In genomic region chr3:49511631-49512030, GRCh38 we compare ENCODE assay signal across 27 cellular contexts. TPM values are rescaled to one million over a fixed set of nuclear protein-coding genes. Genes with fewer than 3 reads are reported as not detected.
A peak's percentile ranks its signal among the peaks of the same experiment; 100 is the strongest.
DNase-seq lines count a peak whose midpoint lies in the region; FAIRE-seq and TF ChIP-seq lines count a peak whose summit lies in the region.
"Had no signal": no experiment of that assay in that cellular context is flagged by ENCODE, and none has a peak within 500 bp of the region (broad histone marks: within the 10 kb centered on the region; RNA-seq: fewer than 3 reads in every experiment).

No MANE protein-coding gene starts in this region.

- TF ChIP-seq CTCF in sigmoid colon (IDR thresholded peaks at IDR 0.05) (no peak), transverse colon (IDR thresholded peaks at IDR 0.05) (no peak)

- intact Hi-C loops in sigmoid colon (cut with DNase I): loop anchor here (5.0 kb wide), 1 partner anchor 39 kb away; the partner anchor contains the start of gene DAG1
- intact Hi-C loops in transverse colon (cut with DNase I; ENCODE audit: low total_unique reads): no loop called here

- H3K9me3 ChIP-seq in sigmoid colon (no peaks in the 10 kb centered on the region), transverse colon (no peaks in the 10 kb centered on the region)
- H3K9me3 ChIP-seq: BE2C, BLaER1 had no signal

- TF ChIP-seq POLR2A in sigmoid colon (IDR thresholded peaks at IDR 0.05) (no peak), transverse colon (IDR thresholded peaks at IDR 0.05) (no peak)

- H3K4me1 ChIP-seq in sigmoid colon: peaks cover 0 to 57% (median 42%) of the 10 kb centered on the region in 4 donors
- H3K4me1 ChIP-seq in transverse colon: peaks cover 0 to 9% (median 2%) of the 10 kb centered on the region in 4 donors
- H3K4me1 ChIP-seq: BE2C, BLaER1 had no signal

- peaks cover 0 to 44% (median 8%) of the 10 kb centered on the region in 4 donors for H3K36me3 ChIP-seq in sigmoid colon
- peaks cover 0 to 25% (median 9%) of the 10 kb centered on the region in 4 donors for H3K36me3 ChIP-seq in transverse colon
- H3K36me3 ChIP-seq: BE2C had no signal

- H3K4me3 ChIP-seq in sigmoid colon (no peak overlapping the region), transverse colon (no peak overlapping the region)
- H3K4me3 ChIP-seq: BLaER1, GM12878 had no signal

- in situ Hi-C loops in transverse colon (cut with MboI; ENCODE audit: low pct_ligation_motif_present in 1 of 4, low pct_unique_long_range_greater_than_20kb in 1 of 4, low sequenced_read_pairs in 3 of 4): no loop called here

- H3K27me3 ChIP-seq in sigmoid colon (no peaks in the 10 kb centered on the region), transverse colon (no peaks in the 10 kb centered on the region)
- H3K27me3 ChIP-seq: BE2C, BLaER1 had no signal

- TF ChIP-seq EP300 in sigmoid colon (IDR thresholded peaks at IDR 0.05) (peak in 3 of 4 donors; percentile 53 to 83 (median 75)), transverse colon (IDR thresholded peaks at IDR 0.05; ENCODE audit: low read depth) (peak; percentile 66)

- peak overlapping the region in 3 of 4 donors; percentile 5 to 66 (median 43) for H3K27ac ChIP-seq in sigmoid colon
- no peak overlapping the region for H3K27ac ChIP-seq in transverse colon
- H3K27ac ChIP-seq: BLaER1 had no signal

- peak; percentile 78 for FAIRE-seq in endometrium (lab: Jason Lieb, UNC)
- no peak for FAIRE-seq in HTR-8/SVneo (lab: Jason Lieb, UNC)
- FAIRE-seq in urothelium cell line (lab: Jason Lieb, UNC): no peak
- FAIRE-seq: A204.1, GM12878, GM12892, GM18507 had no signal

- DNase-seq in left kidney (ENCODE audit: low read depth, low spot score) (peak; percentile 74), sigmoid colon (peak; percentile 74), transverse colon (no peak), HTR-8/SVneo (ENCODE audit: insufficient read length, low spot score) (no peak), NCI-H446 treated with DMSO at 0.1 percent for 48 hours (lab: John Stamatoyannopoulos, UW) (no peak), DMS153 treated with DMSO at 0.1 percent for 48 hours (lab: John Stamatoyannopoulos, UW; ENCODE audit: unreplicated experiment) (no peak), urothelium cell line (ENCODE audit: low spot score) (no peak)
- DNase-seq: 8988T; ACHN; BE2C; C1 segment of cervical spinal cord; CD4-positive, alpha-beta memory T cell; CD4-positive, CD25-positive, alpha-beta regulatory T cell; CD8-positive, alpha-beta memory T cell; COR-L47; DMS 273 treated with DMSO at 0.1 percent for 48 hours; DMS153; DMS79 treated with DMSO at 0.1 percent for 48 hours; GDM1 had no signal

- 58 to 68% methylated on average over 2 of the region's 2 CpGs for WGBS in sigmoid colon, 2 donors
- WGBS in transverse colon (ENCODE audit: low coverage in 1 of 2), 2 donors: 40 to 64% methylated on average over 2 of the region's 2 CpGs

RNA-seq across cellular contexts. Expression of gene DAG1, which starts 41.6 kb away (rescaled TPM):
- total RNA-seq in sigmoid colon (10 to 100 TPM; 42.8 to 73.4 (median 66.5) TPM), transverse colon (10 to 100 TPM; 53.7 to 90.1 (median 55.7) TPM)
- polyA plus RNA-seq in sigmoid colon: 10 to 100 TPM in 1 of 3 donors, 1 to 10 TPM in 2; 4.2 to 42.7 (median 7.4) TPM

RNA-seq across cellular contexts. Expression of gene BSN, which starts 42.6 kb away (rescaled TPM):
- total RNA-seq in sigmoid colon: under 1 TPM; 0.55 to 0.81 (median 0.69) TPM
- polyA plus RNA-seq in sigmoid colon: under 1 TPM in 2 of 3 donors, not detected in 1; under 0.01 to 0.35 TPM
- total RNA-seq in transverse colon: under 1 TPM in 3 of 4 donors, not detected in 1; under 0.01 to 0.32 (median 0.27) TPM
- polyA plus RNA-seq: AG04450; CD14-positive monocyte; CD4-positive, CD25-positive, alpha-beta regulatory T cell; CD8-positive, alpha-beta memory T cell had no signal

Comparison
In these comparisons a context has a peak if more than half of its experiments do, and no peak if none do; other contexts are left out.
1. DNase-seq: peak in left kidney (single experiment) and sigmoid colon (single experiment); none in transverse colon (single experiment), HTR-8/SVneo (single experiment), NCI-H446 treated with DMSO at 0.1 percent for 48 hours (single experiment), DMS153 treated with DMSO at 0.1 percent for 48 hours (single experiment) and urothelium cell line (single experiment).
2. H3K27ac ChIP-seq: peak in sigmoid colon (3 of 4); none in transverse colon (0 of 4).